In the genomic region with DNA sequence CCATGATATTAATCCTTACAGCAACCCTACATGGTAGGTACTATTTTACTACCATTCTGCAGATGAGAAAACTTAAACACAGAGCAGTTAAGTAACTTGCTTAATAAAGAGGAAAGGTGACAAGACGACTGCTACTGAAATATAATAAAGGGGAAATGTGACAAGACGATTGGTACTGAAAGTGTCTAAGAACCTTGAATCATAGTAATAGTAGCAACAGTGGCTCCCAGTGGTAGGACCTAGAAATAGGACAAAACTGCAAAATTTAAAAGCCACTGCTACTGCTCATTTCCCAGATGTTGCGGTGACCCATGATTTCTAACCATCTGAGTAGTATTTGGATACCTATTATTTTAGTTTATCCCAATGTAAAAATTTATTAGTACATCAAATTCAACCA, we compare ENCODE assay signal across 8 cellular contexts.
DNase-seq lines count a peak whose midpoint lies in the region; ATAC-seq, FAIRE-seq and TF ChIP-seq lines count a peak whose summit lies in the region.

No MANE protein-coding gene starts in this region.

- POLR2A ChIA-PET in HEK293T (lab: Yijun Ruan, JAX): no interaction called here

- no peak overlapping the region for H3K4me3 ChIP-seq in mesenchymal stem cell (ENCODE audit: insufficient read depth in 1 of 2, low read depth in 1 of 2, low read length in 2 of 2)
- H3K4me3 ChIP-seq in gastroesophageal sphincter: no peak overlapping the region

- no peak for TF ChIP-seq POLR2A in gastroesophageal sphincter (IDR thresholded peaks at IDR 0.05)

- no peak overlapping the region for H4K8ac ChIP-seq in mesenchymal stem cell (ENCODE audit: low read length)

- H3K18ac ChIP-seq in mesenchymal stem cell (ENCODE audit: low read depth in 1 of 2, low read length in 2 of 2): no peak overlapping the region

- H2BK15ac ChIP-seq in mesenchymal stem cell (ENCODE audit: low read depth, poor library complexity, severe bottlenecking): no peak overlapping the region

- H3K9ac ChIP-seq in mesenchymal stem cell (ENCODE audit: low read length): no peak overlapping the region

- H2BK5ac ChIP-seq in mesenchymal stem cell (ENCODE audit: low read depth, low read length, poor library complexity, severe bottlenecking): no peak overlapping the region

- H3K9me3 ChIP-seq in mesenchymal stem cell (ENCODE audit: control insufficient read depth, low read length) (no peaks in the 10 kb centered on the region), gastroesophageal sphincter (no peaks in the 10 kb centered on the region)

- H3K27ac ChIP-seq in mesenchymal stem cell (ENCODE audit: low read length, poor library complexity, severe bottlenecking) (no peak overlapping the region), gastroesophageal sphincter (no peak overlapping the region)

- H4K91ac ChIP-seq in mesenchymal stem cell (ENCODE audit: low read length): no peak overlapping the region

- no peak for ATAC-seq in gastroesophageal sphincter
- no peak for ATAC-seq in HG02970 (IDR thresholded peaks at IDR 0.05; ENCODE audit: low FRiP score, unreplicated experiment)
- no peak for ATAC-seq in Right ventricle myocardium superior (ENCODE audit: poor library complexity)

- CTCF ChIA-PET in HEK293T (lab: Yijun Ruan, JAX): no interaction called here

- H3K27me3 ChIP-seq in mesenchymal stem cell (ENCODE audit: control insufficient read depth in 1 of 2, insufficient read depth in 1 of 2, low read length in 2 of 2) (no peaks in the 10 kb centered on the region), gastroesophageal sphincter (no peaks in the 10 kb centered on the region)

- no peak overlapping the region for H3K23ac ChIP-seq in mesenchymal stem cell (ENCODE audit: low read length in 2 of 2)

- H3K4me1 ChIP-seq in mesenchymal stem cell (ENCODE audit: control insufficient read depth, insufficient read depth, low read depth, low read length) (no peaks in the 10 kb centered on the region), gastroesophageal sphincter (no peaks in the 10 kb centered on the region)

- intact Hi-C loops in Right ventricle myocardium superior (cut with DNase I): no loop called here

- no peaks in the 10 kb centered on the region for H3K79me1 ChIP-seq in mesenchymal stem cell (replicated peaks; ENCODE audit: low read length, poor library complexity, severe bottlenecking)

- TF ChIP-seq CTCF in gastroesophageal sphincter (IDR thresholded peaks at IDR 0.05): no peak

- WGBS in mesenchymal stem cell: 0% methylated on average over 1 of the region's 3 CpGs
- 46 to 56% methylated on average over 3 of the region's 3 CpGs for WGBS in gastroesophageal sphincter (ENCODE audit: low coverage in 1 of 2), 2 donors

- peak; percentile 76 for FAIRE-seq in GM18507 (lab: Jason Lieb, UNC)

- H2BK120ac ChIP-seq in mesenchymal stem cell (ENCODE audit: low read depth, low read length): no peak overlapping the region

- no peaks in the 10 kb centered on the region for H3K36me3 ChIP-seq in mesenchymal stem cell (ENCODE audit: control insufficient read depth in 1 of 2, insufficient read depth in 2 of 2, low read depth in 1 of 2, low read length in 2 of 2)
- H3K36me3 ChIP-seq in gastroesophageal sphincter: no peaks in the 10 kb centered on the region

- no peak for TF ChIP-seq EP300 in gastroesophageal sphincter (IDR thresholded peaks at IDR 0.05)

- H3K4ac ChIP-seq in mesenchymal stem cell (ENCODE audit: low read depth in 1 of 2, low read length in 2 of 2): no peak overlapping the region

- H2BK12ac ChIP-seq in mesenchymal stem cell (ENCODE audit: low read length in 2 of 2): no peak overlapping the region

- DNase-seq in GM18507 (ENCODE audit: extremely low spot score, insufficient read length, low read depth) (no peak), HEK293T (ENCODE audit: extremely low spot score) (peak; percentile 11), NCI-H460 (ENCODE audit: extremely low read depth, low read depth) (peak; percentile 13), mesenchymal stem cell (peak; percentile 2), Right ventricle myocardium superior (no peak), foreskin melanocyte (no peak)

- H3K4me2 ChIP-seq in mesenchymal stem cell (ENCODE audit: low read length, poor library complexity, severe bottlenecking): no peak overlapping the region

- H2AK5ac ChIP-seq in mesenchymal stem cell (ENCODE audit: low read length, severe bottlenecking): no peak overlapping the region

- no peak overlapping the region for H2AFZ ChIP-seq in mesenchymal stem cell (ENCODE audit: low read depth, low read length)

- H3K14ac ChIP-seq in mesenchymal stem cell (ENCODE audit: low read length in 2 of 2): no peak overlapping the region

TF ChIP-seq in HEK293T, 16 proteins besides CTCF, POLR2A, EP300 and RAD21:
- TF ChIP-seq NFRKB (IDR thresholded peaks at IDR 0.05): no peak

Comparison
In these comparisons a context has a peak if more than half of its experiments do, and no peak if none do; other contexts are left out.
1. DNase-seq: peak in HEK293T (single experiment), NCI-H460 (single experiment) and mesenchymal stem cell (single experiment); none in GM18507 (single experiment), Right ventricle myocardium superior (single experiment) and foreskin melanocyte (single experiment).